16 cellular contexts compared by ENCODE assay signal in genomic region chr3:134235677-134236076, GRCh38. TPM values are rescaled to one million over a fixed set of nuclear protein-coding genes. Genes with fewer than 3 reads are reported as not detected.
A peak's percentile ranks its signal among the peaks of the same experiment; 100 is the strongest.
DNase-seq lines count a peak whose midpoint lies in the region; ATAC-seq, FAIRE-seq and TF ChIP-seq lines count a peak whose summit lies in the region.
"Had no signal": no experiment of that assay in that cellular context is flagged by ENCODE, and none has a peak within 500 bp of the region (broad histone marks: within the 10 kb centered on the region; RNA-seq: fewer than 3 reads in every experiment).

No MANE protein-coding gene starts in this region.

- H3K27me3 ChIP-seq in hepatocyte (no peaks in the 10 kb centered on the region), skeletal muscle satellite cell (ENCODE audit: control insufficient read depth, insufficient read depth, low read length) (no peaks in the 10 kb centered on the region)
- H3K27me3 ChIP-seq: foreskin keratinocyte had no signal

- H3K27ac Mint-ChIP-seq in Calu3 (ENCODE audit: unreplicated experiment) = peak overlapping the region; percentile 33
- no peak overlapping the region for H3K27ac Mint-ChIP-seq in activated T-helper 17 cell treated with anti-CD3 and anti-CD28 coated beads, Interleukin-2, amount 50 U/mL, for 72 hours

- H3K4me2 ChIP-seq in hepatocyte (no peak overlapping the region), skeletal muscle satellite cell (ENCODE audit: low read length) (peak overlapping the region; percentile 32)
- H3K4me2 ChIP-seq: PC-9 had no signal

- intact Hi-C loops in Calu3 (cut with micrococcal nuclease; ENCODE audit: unreplicated experiment) = no loop called here

- no peak for ATAC-seq in activated T-helper 17 cell treated with anti-CD3 and anti-CD28 coated beads, Interleukin-2, amount 50 U/mL, for 72 hours (replicated peaks)
- ATAC-seq: foreskin keratinocyte had no signal

- H4K20me1 ChIP-seq in hepatocyte (ENCODE audit: insufficient read depth, poor library complexity, severe bottlenecking) = peaks cover 74% of the 10 kb centered on the region

- H3K4me3 ChIP-seq in hepatocyte (no peak overlapping the region), skeletal muscle satellite cell (ENCODE audit: low read length) (no peak overlapping the region)
- H3K4me3 ChIP-seq: PC-9, prostate gland had no signal

- H3K9ac ChIP-seq in skeletal muscle satellite cell (ENCODE audit: low read depth, low read length) = no peak overlapping the region

- no peaks in the 10 kb centered on the region for H3K9me2 ChIP-seq in hepatocyte (replicated peaks; ENCODE audit: insufficient read depth)

- no peak for TF ChIP-seq CTCF in Calu3 (IDR thresholded peaks at IDR 0.05; ENCODE audit: unreplicated experiment)
- TF ChIP-seq CTCF in hepatocyte (IDR thresholded peaks at IDR 0.05; ENCODE audit: poor library complexity) = no peak

- H3K4me1 Mint-ChIP-seq in Calu3 (ENCODE audit: low read depth, unreplicated experiment) = peaks cover 64% of the 10 kb centered on the region
- H3K4me1 Mint-ChIP-seq in activated T-helper 17 cell treated with anti-CD3 and anti-CD28 coated beads, Interleukin-2, amount 50 U/mL, for 72 hours = peaks cover 39% of the 10 kb centered on the region

- H3K36me3 ChIP-seq in hepatocyte (replicated peaks; ENCODE audit: insufficient read depth, low read depth) (no peaks in the 10 kb centered on the region), skeletal muscle satellite cell (ENCODE audit: insufficient read depth, low read length) (no peaks in the 10 kb centered on the region)
- H3K36me3 ChIP-seq: prostate gland had no signal

- peaks cover 100% of the 10 kb centered on the region for H3K79me2 ChIP-seq in hepatocyte

- no peak for FAIRE-seq in urothelium cell line (lab: Jason Lieb, UNC)
- FAIRE-seq: bronchial epithelial cell, keratinocyte had no signal

- no peaks in the 10 kb centered on the region for H3K36me3 Mint-ChIP-seq in Calu3 (ENCODE audit: insufficient read depth, unreplicated experiment)
- no peaks in the 10 kb centered on the region for H3K36me3 Mint-ChIP-seq in activated T-helper 17 cell treated with anti-CD3 and anti-CD28 coated beads, Interleukin-2, amount 50 U/mL, for 72 hours (ENCODE audit: low read depth)

- H3K27me3 Mint-ChIP-seq in Calu3 (ENCODE audit: unreplicated experiment) = no peaks in the 10 kb centered on the region
- H3K27me3 Mint-ChIP-seq in activated T-helper 17 cell treated with anti-CD3 and anti-CD28 coated beads, Interleukin-2, amount 50 U/mL, for 72 hours = no peaks in the 10 kb centered on the region

- H3K9me3 ChIP-seq in hepatocyte (ENCODE audit: low read depth) (no peaks in the 10 kb centered on the region), skeletal muscle satellite cell (replicated peaks; ENCODE audit: low read length) (no peaks in the 10 kb centered on the region)
- H3K9me3 ChIP-seq: prostate gland had no signal

- DNase-seq in Calu3 (no peak), hepatocyte (ENCODE audit: low spot score) (no peak), AML-193 (lab: John Stamatoyannopoulos, UW) (no peak), urothelium cell line (ENCODE audit: low spot score) (no peak), LoVo (ENCODE audit: low spot score) (no peak), CD1c-positive myeloid dendritic cell (ENCODE audit: extremely low spot score) (no peak)
- DNase-seq: activated gamma-delta T cell, foreskin keratinocyte, NCI-H187 treated with DMSO at 0.1 percent for 48 hours, NCI-H526 treated with DMSO at 0.1 percent for 48 hours, PC-9 had no signal

- H3K4me1 ChIP-seq in hepatocyte (ENCODE audit: insufficient read depth) (peaks cover 16% of the 10 kb centered on the region), skeletal muscle satellite cell (ENCODE audit: control insufficient read depth, insufficient read depth, low read length) (peaks cover 55% of the 10 kb centered on the region)

- no TSS peak for BruUV-seq in Calu3 (replicated peaks; lab: Mats Ljungman, UMichigan)

- H2AFZ ChIP-seq in hepatocyte = no peak overlapping the region
- H2AFZ ChIP-seq: PC-9 had no signal

- 72% methylated on average over 2 of the region's 2 CpGs for WGBS in hepatocyte (ENCODE audit: low lambda C conversion rate, missing lambda C conversion rate)

- H3K27ac ChIP-seq in hepatocyte = peak overlapping the region; percentile 10
- H3K27ac ChIP-seq: foreskin keratinocyte, PC-9, prostate gland had no signal

- CTCF ChIA-PET in Calu3 (lab: Charles Lee) = no interaction called here

- H3K4me3 Mint-ChIP-seq in Calu3 (ENCODE audit: low read depth, unreplicated experiment) = no peak overlapping the region
- peak overlapping the region; percentile 32 for H3K4me3 Mint-ChIP-seq in activated T-helper 17 cell treated with anti-CD3 and anti-CD28 coated beads, Interleukin-2, amount 50 U/mL, for 72 hours

- H3K9me3 Mint-ChIP-seq in Calu3 (ENCODE audit: low read depth, unreplicated experiment) = no peaks in the 10 kb centered on the region
- no peaks in the 10 kb centered on the region for H3K9me3 Mint-ChIP-seq in activated T-helper 17 cell treated with anti-CD3 and anti-CD28 coated beads, Interleukin-2, amount 50 U/mL, for 72 hours

RNA-seq across cellular contexts. Expression of gene RYK, which starts 15.0 kb away (rescaled TPM):
- total RNA-seq in Calu3 (2022) (109 and 135 TPM in 2 replicates), hepatocyte (99.5 and 102 TPM in 2 replicates)
- 10 to 100 TPM in 1 of 2 donors, 1 to 10 TPM in 1; 8.6 to 18.1 TPM for total RNA-seq in activated T-helper 17 cell treated with anti-CD3 and anti-CD28 coated beads, Interleukin-2, amount 50 U/mL, for 72 hours
- polyA plus RNA-seq in hepatocyte = 56.5 and 66.3 TPM in 2 replicates
- total RNA-seq in skeletal muscle satellite cell (2012; rRNA removed) = 64.7 and 93.0 TPM in 2 replicates
